Comparison of ENCODE assay signal across 16 cellular contexts in genomic region chr4:152118819-152119553, GRCh38.
"Had no signal": no experiment of that assay in that cellular context is flagged by ENCODE, and none has a peak within 500 bp of the region (broad histone marks: within the 10 kb centered on the region; RNA-seq: fewer than 3 reads in every experiment).

No MANE protein-coding gene starts in this region.

- H3K27ac ChIP-seq: body of pancreas, prostate gland, right lobe of liver, spleen, transverse colon had no signal

- H3K27me3 Mint-ChIP-seq: central memory CD8-positive, alpha-beta T cell had no signal

- H3K9me3 Mint-ChIP-seq: dendritic cell treated with granulocyte-macrophage colony-stimulating factor and Interleukin-4, amounts not matched to agents 40 ng/mL and 50 ng/mL, for 4 days had no signal

- H3K27me3 ChIP-seq: body of pancreas, right lobe of liver, spleen, transverse colon had no signal

- ATAC-seq: body of pancreas, left colon, right lobe of liver had no signal

- H3K4me3 ChIP-seq: body of pancreas, lung, prostate gland, right lobe of liver, spleen, transverse colon had no signal

- H3K36me3 ChIP-seq: prostate gland, right lobe of liver, spleen, transverse colon had no signal

- H3K4me1 ChIP-seq: body of pancreas, prostate gland, right lobe of liver, transverse colon had no signal

- DNase-seq: activated naive CD4-positive, alpha-beta T cell treated with anti-CD3 and anti-CD28 coated beads, Interleukin-2, amount 50 U/mL, for 16 hours; body of pancreas; erythroblast; glutamatergic neuron; left colon; midbrain; nucleus accumbens; right lobe of liver; spleen; stimulated activated CD4-positive, alpha-beta T cell treated with anti-CD3 and anti-CD28 coated beads, Interleukin-1b, Interleukin-23, amount 100 ng/mL, for 48 hours; stimulated activated naive CD4-positive, alpha-beta T cell; transverse colon had no signal

- H3K4me3 Mint-ChIP-seq: central memory CD8-positive, alpha-beta T cell; dendritic cell treated with granulocyte-macrophage colony-stimulating factor and Interleukin-4, amounts not matched to agents 40 ng/mL and 50 ng/mL, for 4 days had no signal

- H3K27ac Mint-ChIP-seq: dendritic cell treated with granulocyte-macrophage colony-stimulating factor and Interleukin-4, amounts not matched to agents 40 ng/mL and 50 ng/mL, for 4 days had no signal

- H3K9me3 ChIP-seq: body of pancreas, prostate gland, right lobe of liver, transverse colon had no signal
